In the genomic region with DNA sequence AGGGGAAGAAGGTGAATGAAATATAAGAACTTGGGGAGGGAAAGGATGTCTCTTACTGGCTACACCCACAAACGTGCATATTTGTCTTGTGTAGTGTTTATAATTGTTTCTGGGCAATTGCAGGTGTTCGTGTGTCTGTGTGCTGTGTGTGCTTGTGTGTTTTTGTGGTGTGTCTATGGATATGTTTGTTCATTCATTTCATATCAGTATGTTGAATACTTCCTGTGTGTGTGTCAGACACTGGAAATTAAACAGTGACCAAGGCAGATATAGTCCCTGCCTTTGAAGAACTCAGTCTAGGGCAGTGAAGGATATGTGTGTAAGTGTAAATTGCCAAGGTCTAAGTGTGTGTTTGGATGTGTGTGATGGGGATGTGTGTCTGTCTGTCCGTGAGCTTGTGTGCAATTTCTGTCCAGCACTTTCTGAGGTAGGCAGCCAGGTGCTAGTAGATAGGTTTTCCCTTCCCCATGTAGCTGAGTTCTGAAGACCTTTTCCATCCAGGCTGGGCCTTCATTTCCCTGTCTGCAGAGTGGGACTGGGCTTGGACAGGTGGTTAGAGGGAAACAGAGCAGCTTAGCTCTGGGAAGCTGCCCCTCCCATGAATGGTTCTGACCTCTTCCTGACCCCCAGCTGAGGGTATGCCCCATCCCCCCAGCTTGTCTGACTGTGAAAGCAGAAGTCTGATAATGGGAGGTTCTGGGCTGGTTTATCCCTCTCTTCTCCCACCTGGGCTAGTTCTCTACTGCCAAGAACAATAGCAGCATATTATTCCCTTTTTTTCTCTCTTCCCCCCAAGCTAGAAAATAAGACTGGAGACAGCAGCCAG, we compare ENCODE assay signal across 9 cellular contexts. TPM values are rescaled to one million over a fixed set of nuclear protein-coding genes. Genes with fewer than 3 reads are reported as not detected.
A peak's percentile ranks its signal among the peaks of the same experiment; 100 is the strongest.
DNase-seq lines count a peak whose midpoint lies in the region; ATAC-seq, FAIRE-seq and TF ChIP-seq lines count a peak whose summit lies in the region.
"Had no signal": no experiment of that assay in that cellular context is flagged by ENCODE, and none has a peak within 500 bp of the region (broad histone marks: within the 10 kb centered on the region; RNA-seq: fewer than 3 reads in every experiment).

No MANE protein-coding gene starts in this region.

- intact Hi-C loops in activated CD4-positive, alpha-beta memory T cell treated with anti-CD3 and anti-CD28 coated beads for 36 hours (cut with micrococcal nuclease), result no loop called here

- peak overlapping the region; percentile 64 for H3K4me3 ChIP-seq in Loucy (ENCODE audit: low read length, poor library complexity, severe bottlenecking)
- H3K4me3 ChIP-seq in astrocyte (ENCODE audit: insufficient read depth, low read depth, low read length), result no peak overlapping the region

- peaks cover 19% of the 10 kb centered on the region; the same call in 1 of the 2 replicates for H3K36me3 ChIP-seq in Loucy (ENCODE audit: insufficient read depth, low read length)
- H3K36me3 ChIP-seq in astrocyte (ENCODE audit: insufficient read depth, low read length), result no peaks in the 10 kb centered on the region

- H3K9ac ChIP-seq in Loucy (ENCODE audit: low read depth, low read length, poor library complexity, severe bottlenecking) (peak overlapping the region; percentile 35), astrocyte (ENCODE audit: low read length) (no peak overlapping the region)

- no peak for TF ChIP-seq CTCF in Loucy (conservative IDR thresholded peaks at IDR 0.05; ENCODE audit: low read length)
- no peak for TF ChIP-seq CTCF in astrocyte (IDR thresholded peaks at IDR 0.05; ENCODE audit: insufficient read depth, low read depth, low read length)
- TF ChIP-seq CTCF in nephron (IDR thresholded peaks at IDR 0.05; ENCODE audit: unreplicated experiment in 3 of 3), result no peak

- H3K27me3 Mint-ChIP-seq in astrocyte (ENCODE audit: low read depth, unreplicated experiment), result peaks cover 3% of the 10 kb centered on the region
- H3K27me3 Mint-ChIP-seq in nephron (ENCODE audit: low read depth), result no peaks in the 10 kb centered on the region
- no peaks in the 10 kb centered on the region for H3K27me3 Mint-ChIP-seq in activated CD4-positive, alpha-beta memory T cell treated with anti-CD3 and anti-CD28 coated beads for 36 hours

- peak overlapping the region; percentile 47 for H3K4me3 Mint-ChIP-seq in astrocyte (ENCODE audit: unreplicated experiment)
- H3K4me3 Mint-ChIP-seq in nephron, result peak overlapping the region; percentile 50 to 98 (median 70)
- no peak overlapping the region for H3K4me3 Mint-ChIP-seq in activated CD4-positive, alpha-beta memory T cell treated with anti-CD3 and anti-CD28 coated beads for 36 hours

- no peak for ATAC-seq in GM21360 (IDR thresholded peaks at IDR 0.05; ENCODE audit: unreplicated experiment)

- CTCF ChIA-PET in activated CD4-positive, alpha-beta memory T cell treated with anti-CD3 and anti-CD28 coated beads for 36 hours (lab: Charles Lee), result no interaction called here

- H3K27ac Mint-ChIP-seq in astrocyte (ENCODE audit: unreplicated experiment), result peak overlapping the region; percentile 88
- peak overlapping the region; percentile 64 to 86 (median 85) for H3K27ac Mint-ChIP-seq in nephron
- H3K27ac Mint-ChIP-seq in activated CD4-positive, alpha-beta memory T cell treated with anti-CD3 and anti-CD28 coated beads for 36 hours, result no peak overlapping the region

- H3K9me2 ChIP-seq in Loucy (replicated peaks; ENCODE audit: low read depth, low read length), result no peaks in the 10 kb centered on the region

- H3K9me3 Mint-ChIP-seq in astrocyte (ENCODE audit: unreplicated experiment) (no peaks in the 10 kb centered on the region), nephron (no peaks in the 10 kb centered on the region)
- no peaks in the 10 kb centered on the region for H3K9me3 Mint-ChIP-seq in activated CD4-positive, alpha-beta memory T cell treated with anti-CD3 and anti-CD28 coated beads for 36 hours

- DNase-seq in NCI-H146 (lab: John Stamatoyannopoulos, UW), result peak; percentile 5
- DNase-seq in NCI-H146 treated with DMSO at 0.1 percent for 48 hours (lab: John Stamatoyannopoulos, UW; ENCODE audit: unreplicated experiment), result no peak
- peak; percentile 22 for DNase-seq in astrocyte (ENCODE audit: low read depth)
- DNase-seq in activated CD4-positive, alpha-beta memory T cell treated with anti-CD3 and anti-CD28 coated beads for 36 hours, result no peak
- DNase-seq in stimulated activated CD4-positive, alpha-beta T cell treated with anti-CD3 and anti-CD28 coated beads, Interleukin-12 subunit alpha, Interleukin-12 subunit beta, amount 100 ng/mL, for 4 hours, result no peak

- H3F3A ChIP-seq in Loucy (ENCODE audit: low read depth), result no peaks in the 10 kb centered on the region

- no peak for FAIRE-seq in astrocyte (lab: Jason Lieb, UNC)
- FAIRE-seq: endometrium had no signal

- peaks cover 25% of the 10 kb centered on the region for H3K4me1 Mint-ChIP-seq in astrocyte (ENCODE audit: low read depth, unreplicated experiment)
- H3K4me1 Mint-ChIP-seq in nephron, result peaks cover 41% of the 10 kb centered on the region
- peaks cover 44% of the 10 kb centered on the region for H3K4me1 Mint-ChIP-seq in activated CD4-positive, alpha-beta memory T cell treated with anti-CD3 and anti-CD28 coated beads for 36 hours (ENCODE audit: low read depth)

- POLR2A ChIA-PET in activated CD4-positive, alpha-beta memory T cell treated with anti-CD3 and anti-CD28 coated beads for 36 hours (lab: Charles Lee), result no interaction called here

- H2AFZ ChIP-seq in Loucy (ENCODE audit: low read length), result no peak overlapping the region
- no peak overlapping the region for H2AFZ ChIP-seq in astrocyte (ENCODE audit: low read depth, low read length)

- peaks cover 48% of the 10 kb centered on the region for H3K79me2 ChIP-seq in Loucy (ENCODE audit: insufficient read depth, low read length)
- H3K79me2 ChIP-seq in astrocyte (ENCODE audit: insufficient read depth, low read length), result peaks cover 32% of the 10 kb centered on the region

- H3K9me3 ChIP-seq in Loucy (ENCODE audit: insufficient read depth, low read depth, low read length) (no peaks in the 10 kb centered on the region), astrocyte (ENCODE audit: insufficient read depth, low read depth, low read length) (no peaks in the 10 kb centered on the region)

- no peaks in the 10 kb centered on the region for H3K27me3 ChIP-seq in Loucy (ENCODE audit: insufficient read depth, low read length, poor library complexity, severe bottlenecking)
- no peaks in the 10 kb centered on the region for H3K27me3 ChIP-seq in astrocyte (ENCODE audit: insufficient read depth, low read length)

- H3K4me2 ChIP-seq in Loucy (ENCODE audit: low read depth, low read length, poor library complexity, severe bottlenecking) (peak overlapping the region; percentile 85), astrocyte (ENCODE audit: low read length) (peak overlapping the region; percentile 30)

- H3K4me1 ChIP-seq in Loucy (ENCODE audit: insufficient read depth, low read length, poor library complexity, severe bottlenecking) (peaks cover 32% of the 10 kb centered on the region), astrocyte (ENCODE audit: insufficient read depth, low read length) (peaks cover 11% of the 10 kb centered on the region)

- H3K36me3 Mint-ChIP-seq in astrocyte (ENCODE audit: low read depth, unreplicated experiment) (peaks cover 4% of the 10 kb centered on the region), nephron (ENCODE audit: low read depth) (peaks cover 15% of the 10 kb centered on the region)
- H3K36me3 Mint-ChIP-seq in activated CD4-positive, alpha-beta memory T cell treated with anti-CD3 and anti-CD28 coated beads for 36 hours, result peaks cover 8% of the 10 kb centered on the region

- H3K27ac ChIP-seq in astrocyte (ENCODE audit: low read depth, low read length), result no peak overlapping the region

- H4K20me1 ChIP-seq in Loucy (ENCODE audit: insufficient read depth, low read length, poor library complexity, severe bottlenecking), result peaks cover 33% of the 10 kb centered on the region
- H4K20me1 ChIP-seq in astrocyte (ENCODE audit: insufficient read depth, low read length), result peaks cover 38% of the 10 kb centered on the region

RNA-seq across cellular contexts. Expression of a gene that starts 3.8 kb away (rescaled TPM):
- total RNA-seq in astrocyte, result 34.1 and 35.1 TPM in 2 replicates
- 10 to 100 TPM; 28.8 TPM for total RNA-seq in activated CD4-positive, alpha-beta memory T cell treated with anti-CD3 and anti-CD28 coated beads for 36 hours

RNA-seq across cellular contexts. Expression of a gene that starts 44.1 kb away (rescaled TPM):
- total RNA-seq in astrocyte, result 26.5 and 27.0 TPM in 2 replicates
- 10 to 100 TPM; 23.1 to 25.3 TPM for total RNA-seq in activated CD4-positive, alpha-beta memory T cell treated with anti-CD3 and anti-CD28 coated beads for 36 hours

Comparison
In these comparisons a context has a peak if more than half of its experiments do, and no peak if none do; other contexts are left out.
1. DNase-seq: peak in NCI-H146 (single experiment) and astrocyte (single experiment); none in NCI-H146 treated with DMSO at 0.1 percent for 48 hours (single experiment), activated CD4-positive, alpha-beta memory T cell treated with anti-CD3 and anti-CD28 coated beads for 36 hours (single experiment) and stimulated activated CD4-positive, alpha-beta T cell treated with anti-CD3 and anti-CD28 coated beads, Interleukin-12 subunit alpha, Interleukin-12 subunit beta, amount 100 ng/mL, for 4 hours (single experiment).